14 cellular contexts compared by ENCODE assay signal in genomic region chr7:41391818-41392217, GRCh38.
DNase-seq lines count a peak whose midpoint lies in the region; ATAC-seq, FAIRE-seq and TF ChIP-seq lines count a peak whose summit lies in the region.
"Had no signal": no experiment of that assay in that cellular context is flagged by ENCODE, and none has a peak within 500 bp of the region (broad histone marks: within the 10 kb centered on the region; RNA-seq: fewer than 3 reads in every experiment).

No MANE protein-coding gene starts in this region.

- H2BK120ac ChIP-seq in H9 (ENCODE audit: low read depth, low read length, poor library complexity, severe bottlenecking): no peak overlapping the region

- H3K27ac Mint-ChIP-seq in H9: no peak overlapping the region
- H3K27ac Mint-ChIP-seq: CD8-positive, alpha-beta memory T cell; HFFc6 had no signal

- ATAC-seq in K562: no peak

- H3K4me1 ChIP-seq in H9 (ENCODE audit: insufficient read depth, low read length): no peaks in the 10 kb centered on the region
- H3K4me1 ChIP-seq in K562 (replicated peaks in 1 of 2; ENCODE audit: control insufficient read depth in 2 of 2, insufficient read depth in 2 of 2, low read length in 2 of 2): no peaks in the 10 kb centered on the region
- H3K4me1 ChIP-seq in GM23248 (ENCODE audit: insufficient read depth): no peaks in the 10 kb centered on the region
- H3K4me1 ChIP-seq: BLaER1 had no signal

- WGBS in H9 (ENCODE audit: extremely low coverage, insufficient read length, low lambda C conversion rate): no CpG with 5 or more reads among the region's 3 CpGs
- 0% methylated on average over 3 of the region's 3 CpGs for WGBS in K562 (ENCODE audit: insufficient coverage, low coverage, missing lambda C conversion rate)
- 86% methylated on average over 3 of the region's 3 CpGs for WGBS in GM23248 (ENCODE audit: low coverage in 1 of 2, low lambda C conversion rate in 2 of 2, missing lambda C conversion rate in 2 of 2), 2 experiments

- H3T11ph ChIP-seq in H9 (ENCODE audit: low read length): no peak overlapping the region

- TF ChIP-seq EP300 in K562 (IDR thresholded peaks at IDR 0.05; ENCODE audit: low read length): no peak

- H4K8ac ChIP-seq in H9 (replicated peaks; ENCODE audit: insufficient read length, low read depth, low read length): no peak overlapping the region

- H4K20me1 ChIP-seq in H9 (ENCODE audit: control insufficient read depth, insufficient read depth, insufficient read length) (no peaks in the 10 kb centered on the region), K562 (replicated peaks; ENCODE audit: control insufficient read depth, insufficient read depth, low read length) (no peaks in the 10 kb centered on the region), GM23248 (ENCODE audit: insufficient read depth) (no peaks in the 10 kb centered on the region)
- H4K20me1 ChIP-seq: BLaER1 had no signal

- H3K4me3 ChIP-seq in K562 (no peak overlapping the region), GM23248 (no peak overlapping the region)
- H3K4me3 ChIP-seq: BLaER1 had no signal

- peak; percentile 33 for DNase-seq in H9
- DNase-seq in K562 (ENCODE audit: extremely low read depth in 1 of 4, low spot score in 3 of 4): no peak
- DNase-seq in left kidney (ENCODE audit: low read depth, low spot score): peak; percentile 5
- DNase-seq in activated effector memory CD4-positive, alpha-beta T cell treated with anti-CD3 and anti-CD28 coated beads, Interleukin-2, amount 50 U/mL, for 16 hours: no peak
- no peak for DNase-seq in GM23248
- DNase-seq in iPS-NIHi7 (ENCODE audit: extremely low spot score): no peak
- DNase-seq: CD8-positive, alpha-beta memory T cell; DMS53; HCEC 1CT; HFFc6; KBM-7 had no signal

- peaks cover 0 to 7% (median 0%) of the 10 kb centered on the region in 3 experiments; a peak in 3 of 7 replicates for H3K36me3 Mint-ChIP-seq in H9 (ENCODE audit: insufficient read depth in 1 of 3, low read depth in 3 of 3)
- H3K36me3 Mint-ChIP-seq: CD8-positive, alpha-beta memory T cell had no signal

- H4K91ac ChIP-seq in H9 (ENCODE audit: insufficient read length, low read depth, low read length): no peak overlapping the region

- H3K4me3 Mint-ChIP-seq in H9: no peak overlapping the region
- H3K4me3 Mint-ChIP-seq: CD8-positive, alpha-beta memory T cell; HFFc6 had no signal

- H3K36me3 ChIP-seq in K562 (ENCODE audit: control insufficient read depth, insufficient read depth, low read length): no peaks in the 10 kb centered on the region
- H3K36me3 ChIP-seq in GM23248 (ENCODE audit: low read depth): no peaks in the 10 kb centered on the region
- H3K36me3 ChIP-seq: BLaER1 had no signal

- no peak overlapping the region for H3K4me2 ChIP-seq in H9 (ENCODE audit: insufficient read depth, insufficient read length, low read length)
- H3K4me2 ChIP-seq in K562 (ENCODE audit: insufficient read depth, low read length): no peak overlapping the region
- H3K4me2 ChIP-seq in GM23248 (ENCODE audit: unreplicated experiment): no peak overlapping the region
- H3K4me2 ChIP-seq: BLaER1 had no signal

- H2BK5ac ChIP-seq in H9 (ENCODE audit: insufficient read length, low read length): no peak overlapping the region

- H3K56ac ChIP-seq in H9 (ENCODE audit: insufficient read length, low read depth, low read length): no peak overlapping the region

- intact Hi-C loops in K562 (cut with micrococcal nuclease): no loop called here

- no peak for TF ChIP-seq RAD21 in K562 (CRISPR knock-in tag; conservative IDR thresholded peaks at IDR 0.05 in 1 of 2, IDR thresholded peaks at IDR 0.05 in 1 of 2)

- H2AFZ ChIP-seq in H9 (ENCODE audit: low read length) (no peak overlapping the region), K562 (ENCODE audit: low read depth, low read length) (no peak overlapping the region), GM23248 (no peak overlapping the region)

- no peak overlapping the region for H3K4ac ChIP-seq in H9 (ENCODE audit: low read depth, low read length)

- in situ Hi-C loops in K562 (cut with MboI): no loop called here
- in situ Hi-C loops in GM23248 (cut with MboI): no loop called here

- no peak overlapping the region for H2BK15ac ChIP-seq in H9 (ENCODE audit: low read depth, low read length)

- no peak overlapping the region for H2BK12ac ChIP-seq in H9 (ENCODE audit: insufficient read length, low read depth, low read length)

- POLR2A ChIA-PET in K562 (lab: Yijun Ruan, JAX): no interaction called here

- no peak for TF ChIP-seq POLR2A in K562 (conservative IDR thresholded peaks at IDR 0.05)

- H3K9me3 ChIP-seq in H9 (ENCODE audit: control insufficient read depth, low read depth, low read length) (no peaks in the 10 kb centered on the region), K562 (replicated peaks; ENCODE audit: control insufficient read depth, insufficient read depth, low read depth, low read length) (no peaks in the 10 kb centered on the region), GM23248 (ENCODE audit: low read depth) (no peaks in the 10 kb centered on the region)
- H3K9me3 ChIP-seq: BLaER1 had no signal

- H3K14ac ChIP-seq in H9 (ENCODE audit: insufficient read depth, low read length): no peak overlapping the region

- no peaks in the 10 kb centered on the region for H3F3A ChIP-seq in GM23248 (ENCODE audit: insufficient read depth)

- H3K9me2 ChIP-seq in GM23248 (ENCODE audit: insufficient read depth): no peaks in the 10 kb centered on the region

- H3K4me1 Mint-ChIP-seq in H9: peaks cover 3% of the 10 kb centered on the region in 2 experiments; a peak in 2 of 4 replicates
- H3K4me1 Mint-ChIP-seq: CD8-positive, alpha-beta memory T cell had no signal

- H3K9me1 ChIP-seq in K562 (ENCODE audit: control insufficient read depth, insufficient read depth, low read length): no peaks in the 10 kb centered on the region

- no peak overlapping the region for H3K18ac ChIP-seq in H9 (ENCODE audit: insufficient read length, low read depth, low read length)

- no peak overlapping the region for H2BK20ac ChIP-seq in H9 (ENCODE audit: low read depth, low read length, poor library complexity, severe bottlenecking)

- H3K23me2 ChIP-seq in H9 (ENCODE audit: insufficient read length, low read depth, low read length, poor library complexity, severe bottlenecking): no peaks in the 10 kb centered on the region

- H3K27ac ChIP-seq in H9 (ENCODE audit: insufficient read length, low read depth, low read length): no peak overlapping the region
- H3K27ac ChIP-seq in K562 (ENCODE audit: extremely low read depth, low read depth, low read length): no peak overlapping the region
- H3K27ac ChIP-seq in GM23248: no peak overlapping the region
- H3K27ac ChIP-seq: BLaER1, HL-60 had no signal

- no peak overlapping the region for H4K5ac ChIP-seq in H9 (ENCODE audit: insufficient read length, low read depth, low read length)

- no peak overlapping the region for H3K23ac ChIP-seq in H9 (ENCODE audit: insufficient read length, low read depth, low read length)

- H3K79me1 ChIP-seq in H9 (ENCODE audit: insufficient read depth, low read depth, low read length, poor library complexity, severe bottlenecking): no peaks in the 10 kb centered on the region

- no peaks in the 10 kb centered on the region; the same call in 1 of the 2 replicates for H3K79me2 ChIP-seq in H9 (ENCODE audit: insufficient read depth, low read length)
- no peaks in the 10 kb centered on the region for H3K79me2 ChIP-seq in K562 (ENCODE audit: control insufficient read depth, insufficient read depth, low read length)
- H3K79me2 ChIP-seq in GM23248 (ENCODE audit: insufficient read depth): no peaks in the 10 kb centered on the region

- H3K9me3 Mint-ChIP-seq in H9: peaks cover 6 to 8% of the 10 kb centered on the region in 2 experiments; a peak in 4 of 5 replicates
- H3K9me3 Mint-ChIP-seq: HFFc6 had no signal

- no peaks in the 10 kb centered on the region for H3K27me3 ChIP-seq in H9 (ENCODE audit: insufficient read depth, low read length)
- no peaks in the 10 kb centered on the region for H3K27me3 ChIP-seq in K562 (ENCODE audit: control insufficient read depth in 2 of 2, insufficient read depth in 2 of 2, low read length in 2 of 2)
- no peaks in the 10 kb centered on the region for H3K27me3 ChIP-seq in GM23248 (replicated peaks; ENCODE audit: insufficient read depth)
- H3K27me3 ChIP-seq: BLaER1 had no signal

- TF ChIP-seq CTCF in H9 (conservative IDR thresholded peaks at IDR 0.05): no peak
- TF ChIP-seq CTCF in K562 (IDR thresholded peaks at IDR 0.05 in 2 of 3, conservative IDR thresholded peaks at IDR 0.05 in 1 of 3; ENCODE audit: insufficient read depth in 2 of 3, low read depth in 1 of 3, low read length in 3 of 3): no peak

- no peak for FAIRE-seq in K562 (lab: Jason Lieb, UNC)
- FAIRE-seq: GM18507 had no signal

- H3K9ac ChIP-seq in H9 (ENCODE audit: extremely low read depth, insufficient read length, low read length) (no peak overlapping the region), K562 (ENCODE audit: insufficient read depth in 1 of 2, low read depth in 2 of 2, low read length in 2 of 2) (no peak overlapping the region), GM23248 (no peak overlapping the region)
- H3K9ac ChIP-seq: BLaER1 had no signal

- H2AK5ac ChIP-seq in H9 (ENCODE audit: insufficient read length, low read length): no peak overlapping the region

- H3K27me3 Mint-ChIP-seq in H9 (ENCODE audit: low read depth): no peaks in the 10 kb centered on the region
- H3K27me3 Mint-ChIP-seq: CD8-positive, alpha-beta memory T cell had no signal

- BruUV-seq in K562 (replicated peaks; lab: Mats Ljungman, UMichigan): no TSS peak

- CTCF ChIA-PET in K562 (lab: Yijun Ruan, JAX; ENCODE audit: low intra/inter-chr PET ratio): no interaction called here

Comparison
In these comparisons a context has a peak if more than half of its experiments do, and no peak if none do; other contexts are left out.
1. DNase-seq: peak in H9 (single experiment) and left kidney (single experiment); none in K562 (0 of 4), activated effector memory CD4-positive, alpha-beta T cell treated with anti-CD3 and anti-CD28 coated beads, Interleukin-2, amount 50 U/mL, for 16 hours (single experiment), GM23248 (single experiment) and iPS-NIHi7 (single experiment).